26 cellular contexts compared by ENCODE assay signal in genomic region chr13:40572961-40573360, GRCh38.
DNase-seq lines count a peak whose midpoint lies in the region; ATAC-seq, FAIRE-seq and TF ChIP-seq lines count a peak whose summit lies in the region.
"Had no signal": no experiment of that assay in that cellular context is flagged by ENCODE, and none has a peak within 500 bp of the region (broad histone marks: within the 10 kb centered on the region; RNA-seq: fewer than 3 reads in every experiment).

No MANE protein-coding gene starts in this region.

- peaks cover 0 to 23% (median 0%) of the 10 kb centered on the region in 11 experiments; a peak in 3 of 22 replicates for H3K9me3 ChIP-seq in BLaER1 treated with 17β-estradiol and CSF1 and Interleukin-3, amounts not matched to agents 10 nM and 100 nM (replicated peaks in 1 of 11)
- H3K9me3 ChIP-seq in CD4-positive, alpha-beta T cell (ENCODE audit: control insufficient read depth, low read length), result no peaks in the 10 kb centered on the region
- H3K9me3 ChIP-seq in T-helper 17 cell (ENCODE audit: control insufficient read depth, low read length, poor library complexity, severe bottlenecking) (no peaks in the 10 kb centered on the region), pancreas (no peaks in the 10 kb centered on the region)
- H3K9me3 ChIP-seq: Caco-2, colonic mucosa, MG63, Peyer's patch, SJCRH30, thyroid gland had no signal

- peaks cover 99% of the 10 kb centered on the region for H3K4me1 Mint-ChIP-seq in CD4-positive, alpha-beta T cell (ENCODE audit: low read depth)
- H3K4me1 Mint-ChIP-seq in T-helper 17 cell, result peaks cover 71% of the 10 kb centered on the region
- peaks cover 82 to 96% (median 88%) of the 10 kb centered on the region in 3 donors for H3K4me1 Mint-ChIP-seq in naive B cell

- H4K20me1 ChIP-seq in BLaER1 treated with 17β-estradiol and CSF1 and Interleukin-3, amounts not matched to agents 10 nM and 100 nM, result peaks cover 0 to 81% (median 22%) of the 10 kb centered on the region in 11 experiments; a peak in 14 of 22 replicates

- no peak for FAIRE-seq in pancreas (lab: Jason Lieb, UNC)
- FAIRE-seq: bronchial epithelial cell, endometrium, H54, kidney had no signal

- 98 to 100% methylated on average over 1 of the region's 1 CpG for WGBS in pancreas, 2 donors

- CTCF ChIA-PET in CD4-positive, alpha-beta T cell (lab: Charles Lee), result interaction anchor here (0.6 kb wide), 1 partner anchor 81 kb away, joined by 3 read pairs; no protein-coding TSS in a partner anchor
- CTCF ChIA-PET in GM10248 (lab: Yijun Ruan, JAX), result no interaction called here

- H3K4me1 ChIP-seq in BLaER1 treated with 17β-estradiol and CSF1 and Interleukin-3, amounts not matched to agents 10 nM and 100 nM, result peaks cover 50 to 88% (median 66%) of the 10 kb centered on the region in 10 experiments
- H3K4me1 ChIP-seq in pancreas, result peaks cover 4 to 17% (median 16%) of the 10 kb centered on the region in 3 donors
- H3K4me1 ChIP-seq: colonic mucosa had no signal

- H3K27me3 Mint-ChIP-seq in CD4-positive, alpha-beta T cell, result no peaks in the 10 kb centered on the region
- no peaks in the 10 kb centered on the region for H3K27me3 Mint-ChIP-seq in T-helper 17 cell
- no peaks in the 10 kb centered on the region for H3K27me3 Mint-ChIP-seq in naive B cell

- DNase-seq in CD4-positive, alpha-beta T cell, result no peak
- DNase-seq in T-helper 17 cell (no peak), naive B cell (no peak), GM10248 (ENCODE audit: extremely low spot score) (no peak), pancreas (no peak)
- DNase-seq: amygdala; Caco-2; colonic mucosa; DND-41; kidney; MG63; NCI-H1436; NCI-H510A; NK-92 treated with Interleukin-12 subunit alpha and Interleukin-12 subunit beta, amount 100 ng/mL, for 24 hours; Peyer's patch; SJCRH30; stimulated activated CD4-positive, alpha-beta T cell treated with anti-CD3 and anti-CD28 coated beads, Interleukin-1b, Interleukin-23, amount 100 ng/mL, for 48 hours; thyroid gland had no signal

- H3K4me2 ChIP-seq in BLaER1 treated with 17β-estradiol and CSF1 and Interleukin-3, amounts not matched to agents 10 nM and 100 nM, result peak overlapping the region in 10 of 11 experiments; percentile 3 to 74 (median 40); a peak in 13 of 22 replicates

- peak overlapping the region; percentile 14 for H3K4me3 Mint-ChIP-seq in CD4-positive, alpha-beta T cell
- H3K4me3 Mint-ChIP-seq in T-helper 17 cell (no peak overlapping the region), naive B cell (peak overlapping the region in 7 of 8 donors; percentile 36 to 85 (median 65))

- no peaks in the 10 kb centered on the region for H3K9me3 Mint-ChIP-seq in CD4-positive, alpha-beta T cell
- no peaks in the 10 kb centered on the region for H3K9me3 Mint-ChIP-seq in naive B cell
- H3K9me3 Mint-ChIP-seq: activated T-helper 2 cell treated with anti-CD3 and anti-CD28 coated beads, Interferon-gamma antibody, Interleukin-2, Interleukin-4, amounts not matched to agents 10 μg/mL and 5 μg/mL and 100 μg/mL, durations not matched to agents 14 hours and 24 hours and 36 hours had no signal

- H3K9ac ChIP-seq in BLaER1 treated with 17β-estradiol and CSF1 and Interleukin-3, amounts not matched to agents 10 nM and 100 nM, result no peak overlapping the region

- H3K27ac ChIP-seq in BLaER1 treated with 17β-estradiol and CSF1 and Interleukin-3, amounts not matched to agents 10 nM and 100 nM, result 0 out of 22 replicates have a peak overlapping the region, but pooled peaks of 2 of the 11 experiments have one; percentile 1 to 8
- no peak overlapping the region for H3K27ac ChIP-seq in CD4-positive, alpha-beta T cell (ENCODE audit: low read depth, low read length)
- no peak overlapping the region for H3K27ac ChIP-seq in pancreas
- H3K27ac ChIP-seq: colonic mucosa, Peyer's patch, SJCRH30, thyroid gland had no signal

- intact Hi-C loops in CD4-positive, alpha-beta T cell (cut with DNase I, micrococcal nuclease), result no loop called here
- intact Hi-C loops in pancreas (cut with DNase I), result no loop called here

- no peaks in the 10 kb centered on the region for H3K27me3 ChIP-seq in BLaER1 treated with 17β-estradiol and CSF1 and Interleukin-3, amounts not matched to agents 10 nM and 100 nM
- no peaks in the 10 kb centered on the region for H3K27me3 ChIP-seq in CD4-positive, alpha-beta T cell (ENCODE audit: control insufficient read depth, insufficient read depth, low read length)
- H3K27me3 ChIP-seq in pancreas, result no peaks in the 10 kb centered on the region
- H3K27me3 ChIP-seq: colonic mucosa, MG63, Peyer's patch, SJCRH30, thyroid gland had no signal

- H3K36me3 ChIP-seq in BLaER1 treated with 17β-estradiol and CSF1 and Interleukin-3, amounts not matched to agents 10 nM and 100 nM, result peaks cover 0 to 21% (median 0%) of the 10 kb centered on the region in 11 experiments; a peak in 2 of 22 replicates
- no peaks in the 10 kb centered on the region for H3K36me3 ChIP-seq in pancreas
- H3K36me3 ChIP-seq: colonic mucosa, MG63, Peyer's patch, thyroid gland had no signal

- POLR2A ChIA-PET in CD4-positive, alpha-beta T cell (lab: Charles Lee), result interaction anchor here (1.0 to 1.6 kb wide), 4 partner anchors 8 to 65 kb away, joined by 3 read pairs; no protein-coding TSS in a partner anchor
- POLR2A ChIA-PET in GM10248 (lab: Yijun Ruan, JAX), result no interaction called here

- peaks cover 9% of the 10 kb centered on the region for H3K36me3 Mint-ChIP-seq in CD4-positive, alpha-beta T cell (ENCODE audit: low read depth)
- H3K36me3 Mint-ChIP-seq in T-helper 17 cell (ENCODE audit: low read depth) (no peaks in the 10 kb centered on the region), naive B cell (peaks cover 0 to 14% of the 10 kb centered on the region in 2 donors)

- peak overlapping the region; percentile 73 for H3K27ac Mint-ChIP-seq in CD4-positive, alpha-beta T cell
- H3K27ac Mint-ChIP-seq in T-helper 17 cell (peak overlapping the region; percentile 92), naive B cell (peak overlapping the region; percentile 54 to 92 (median 71))

- no peak overlapping the region for H3K4me3 ChIP-seq in BLaER1 treated with 17β-estradiol and CSF1 and Interleukin-3, amounts not matched to agents 10 nM and 100 nM
- H3K4me3 ChIP-seq in pancreas, result no peak overlapping the region
- H3K4me3 ChIP-seq: colonic mucosa, lung, MG63, Peyer's patch, SJCRH30, thyroid gland had no signal

- ATAC-seq in CD4-positive, alpha-beta T cell (ENCODE audit: poor library complexity), result no peak
- ATAC-seq in T-helper 17 cell (no peak), naive B cell (ENCODE audit: low read depth in 2 of 2) (peak in 1 of 2 donors; percentile 8), GM21423 (IDR thresholded peaks at IDR 0.05; ENCODE audit: unreplicated experiment) (no peak), pancreas (no peak), SK-N-SH treated with all-trans-retinoic acid at 6 μM for 48 hours (no peak)

- no peak for TF ChIP-seq CTCF in CD4-positive, alpha-beta T cell (IDR thresholded peaks at IDR 0.05)
- no peak for TF ChIP-seq CTCF in GM10248 (IDR thresholded peaks at IDR 0.05; ENCODE audit: control extremely low read depth, extremely low read depth, low read depth, missing control alignments)
- no peak for TF ChIP-seq CTCF in pancreas (IDR thresholded peaks at IDR 0.05)

TF ChIP-seq in SK-N-SH treated with all-trans-retinoic acid at 6 μM for 48 hours, 23 proteins besides CTCF, POLR2A, EP300 and RAD21 (continues in another document):
- no peak for TF ChIP-seq ESRRG (CRISPR knock-in tag; IDR thresholded peaks at IDR 0.05)
- TF ChIP-seq CSDC2 (CRISPR knock-in tag; IDR thresholded peaks at IDR 0.05), result no peak
- no peak for TF ChIP-seq OSR1 (CRISPR knock-in tag; IDR thresholded peaks at IDR 0.05)
- no peak for TF ChIP-seq TCF4 (CRISPR knock-in tag; IDR thresholded peaks at IDR 0.05; ENCODE audit: borderline replicate concordance)
- no peak for TF ChIP-seq ISL1 (CRISPR knock-in tag; IDR thresholded peaks at IDR 0.05)
- TF ChIP-seq TOX (CRISPR knock-in tag; IDR thresholded peaks at IDR 0.05; ENCODE audit: borderline replicate concordance), result no peak
- TF ChIP-seq ZFP30 (CRISPR knock-in tag; IDR thresholded peaks at IDR 0.05), result no peak
- TF ChIP-seq ZFP3 (CRISPR knock-in tag; IDR thresholded peaks at IDR 0.05), result no peak
- TF ChIP-seq POU6F1 (CRISPR knock-in tag; IDR thresholded peaks at IDR 0.05; ENCODE audit: borderline replicate concordance, low read depth), result no peak
- TF ChIP-seq RARB (CRISPR knock-in tag; IDR thresholded peaks at IDR 0.05), result no peak
- TF ChIP-seq CREB5 (CRISPR knock-in tag; IDR thresholded peaks at IDR 0.05; ENCODE audit: low read depth), result no peak
